ENCODE assay signal across 8 cellular contexts in genomic region chr11:8870461-8871282, GRCh38. TPM values are rescaled to one million over a fixed set of nuclear protein-coding genes. Genes with fewer than 3 reads are reported as not detected.
DNase-seq lines count a peak whose midpoint lies in the region; ATAC-seq and TF ChIP-seq lines count a peak whose summit lies in the region.

No MANE protein-coding gene starts in this region.

- peak overlapping the region; percentile 91 for H3K9ac ChIP-seq in SK-N-SH
- H3K9ac ChIP-seq in liver (ENCODE audit: low read depth in 1 of 2, low read length in 2 of 2): no peak overlapping the region

- WGBS in SK-N-SH (ENCODE audit: low lambda C conversion rate): 0% methylated on average over 13 of the region's 93 CpGs
- 1% methylated on average over 93 of the region's 93 CpGs for WGBS in ectodermal cell, 2 experiments
- 1% methylated on average over 93 of the region's 93 CpGs for WGBS in liver

- H3K4me2 ChIP-seq in SK-N-SH: peak overlapping the region; percentile 75

- no peak for TF ChIP-seq CTCF in SK-N-SH (IDR thresholded peaks at IDR 0.05)
- no peak for TF ChIP-seq CTCF in liver (IDR thresholded peaks at IDR 0.05; ENCODE audit: low read depth, low read length, missing input control)

- H3K27ac ChIP-seq in SK-N-SH (ENCODE audit: low read depth in 2 of 2, low read length in 1 of 2) (peak overlapping the region; percentile 94 to 97), ectodermal cell (ENCODE audit: insufficient read depth, low read depth, low read length, poor library complexity, severe bottlenecking) (peak overlapping the region; percentile 89), liver (ENCODE audit: low read depth in 1 of 2, low read length in 2 of 2) (peak overlapping the region in 1 of 2 donors; percentile 51)

- peaks cover 7 to 26% of the 10 kb centered on the region in 2 experiments; a peak in 3 of 4 replicates for H3K4me1 ChIP-seq in SK-N-SH (ENCODE audit: control insufficient read depth in 1 of 2, insufficient read depth in 2 of 2, low read depth in 1 of 2, low read length in 1 of 2)
- peaks cover 25% of the 10 kb centered on the region for H3K4me1 ChIP-seq in ectodermal cell (ENCODE audit: control insufficient read depth, insufficient read depth, low read length)
- H3K4me1 ChIP-seq in liver (ENCODE audit: control insufficient read depth in 4 of 4, insufficient read depth in 4 of 4, low read length in 3 of 4): peaks cover 0 to 9% (median 7%) of the 10 kb centered on the region in 4 donors

- no peaks in the 10 kb centered on the region for H3K9me3 ChIP-seq in SK-N-SH
- no peaks in the 10 kb centered on the region for H3K9me3 ChIP-seq in ectodermal cell (ENCODE audit: control insufficient read depth, low read length)
- no peaks in the 10 kb centered on the region for H3K9me3 ChIP-seq in liver (ENCODE audit: control insufficient read depth in 4 of 4, low read length in 3 of 4)

- peak; percentile 88 for DNase-seq in D341Med (ENCODE audit: low spot score)
- DNase-seq in HT-29 (ENCODE audit: low spot score): peak; percentile 45
- DNase-seq in SK-N-SH: peak; percentile 91
- DNase-seq in central memory CD4-positive, alpha-beta T cell: no peak

- peak; percentile 41 for TF ChIP-seq RAD21 in SK-N-SH (IDR thresholded peaks at IDR 0.05; ENCODE audit: low read length)
- no peak for TF ChIP-seq RAD21 in liver (IDR thresholded peaks at IDR 0.05)

- H3K27me3 Mint-ChIP-seq in stimulated activated naive CD8-positive, alpha-beta T cell treated with anti-CD3 and anti-CD28 coated beads, Interleukin-15, Interleukin-2, amounts not matched to agents 100 ng/mL and 50 ng/mL, for 24 hours: peaks cover 60% of the 10 kb centered on the region

- no peak for TF ChIP-seq EP300 in SK-N-SH (IDR thresholded peaks at IDR 0.05; ENCODE audit: borderline replicate concordance in 1 of 2, low read depth in 1 of 2, low read length in 1 of 2)

- CTCF ChIA-PET in SK-N-SH (lab: Yijun Ruan, JAX): interaction anchor here (0.6 to 1.6 kb wide), 10 partner anchors 27 to 607 kb away, joined by 3 to 5 read pairs (median 3); partner anchors contain the start of gene LMO1

- H3K9me3 Mint-ChIP-seq in stimulated activated naive CD8-positive, alpha-beta T cell treated with anti-CD3 and anti-CD28 coated beads, Interleukin-15, Interleukin-2, amounts not matched to agents 100 ng/mL and 50 ng/mL, for 24 hours: no peaks in the 10 kb centered on the region

- H3K27me3 ChIP-seq in SK-N-SH (ENCODE audit: insufficient read depth) (no peaks in the 10 kb centered on the region), ectodermal cell (ENCODE audit: control insufficient read depth, insufficient read depth, low read length, poor library complexity, severe bottlenecking) (no peaks in the 10 kb centered on the region), liver (ENCODE audit: control insufficient read depth in 4 of 4, insufficient read depth in 4 of 4, low read length in 3 of 4) (no peaks in the 10 kb centered on the region)

- POLR2A ChIA-PET in SK-N-SH (lab: Yijun Ruan, JAX): interaction anchor here (0.7 to 2.6 kb wide), 10 partner anchors 8 to 516 kb away, joined by 3 to 28 read pairs (median 4); partner anchors contain the start of genes AKIP1, RPL27A and TRIM66

- H3K4me3 Mint-ChIP-seq in stimulated activated naive CD8-positive, alpha-beta T cell treated with anti-CD3 and anti-CD28 coated beads, Interleukin-15, Interleukin-2, amounts not matched to agents 100 ng/mL and 50 ng/mL, for 24 hours: peak overlapping the region; percentile 69

- no peak overlapping the region for H3K27ac Mint-ChIP-seq in stimulated activated naive CD8-positive, alpha-beta T cell treated with anti-CD3 and anti-CD28 coated beads, Interleukin-15, Interleukin-2, amounts not matched to agents 100 ng/mL and 50 ng/mL, for 24 hours

- no peaks in the 10 kb centered on the region for H3K36me3 Mint-ChIP-seq in stimulated activated naive CD8-positive, alpha-beta T cell treated with anti-CD3 and anti-CD28 coated beads, Interleukin-15, Interleukin-2, amounts not matched to agents 100 ng/mL and 50 ng/mL, for 24 hours (ENCODE audit: low read depth)

- no peaks in the 10 kb centered on the region for H3K36me3 ChIP-seq in SK-N-SH (replicated peaks in 1 of 2; ENCODE audit: control insufficient read depth in 1 of 2, insufficient read depth in 2 of 2, low read length in 1 of 2)
- no peaks in the 10 kb centered on the region for H3K36me3 ChIP-seq in ectodermal cell (ENCODE audit: control insufficient read depth, insufficient read depth, low read length)
- H3K36me3 ChIP-seq in liver (ENCODE audit: control insufficient read depth in 4 of 4, insufficient read depth in 3 of 4, low read depth in 1 of 4, low read length in 3 of 4): no peaks in the 10 kb centered on the region

- H3K4me3 ChIP-seq in SK-N-SH (ENCODE audit: low read depth in 2 of 2, low read length in 1 of 2) (peak overlapping the region; percentile 73 to 85), ectodermal cell (ENCODE audit: insufficient read depth, low read depth, low read length) (peak overlapping the region; percentile 80), liver (ENCODE audit: low read depth in 1 of 3, low read length in 3 of 3) (peak overlapping the region; percentile 52 to 90 (median 80))

- ATAC-seq in GM18511 (IDR thresholded peaks at IDR 0.05; ENCODE audit: unreplicated experiment): no peak

- no peaks in the 10 kb centered on the region for H3K9me2 ChIP-seq in SK-N-SH

- H3K79me2 ChIP-seq in SK-N-SH (ENCODE audit: insufficient read depth): peaks cover 50% of the 10 kb centered on the region

- peaks cover 22% of the 10 kb centered on the region for H3F3A ChIP-seq in SK-N-SH (replicated peaks; ENCODE audit: insufficient read depth)

- H3K4me1 Mint-ChIP-seq in stimulated activated naive CD8-positive, alpha-beta T cell treated with anti-CD3 and anti-CD28 coated beads, Interleukin-15, Interleukin-2, amounts not matched to agents 100 ng/mL and 50 ng/mL, for 24 hours (ENCODE audit: low read depth): peaks cover 16% of the 10 kb centered on the region

- H2AFZ ChIP-seq in SK-N-SH (ENCODE audit: low read depth): peak overlapping the region; percentile 94

- H4K20me1 ChIP-seq in SK-N-SH (ENCODE audit: insufficient read depth): peaks cover 20% of the 10 kb centered on the region

TF ChIP-seq in SK-N-SH, 30 proteins besides CTCF, POLR2A, EP300 and RAD21:
- no peak; the same call in 1 of the 2 replicates for TF ChIP-seq GABPA (IDR thresholded peaks at IDR 0.05; ENCODE audit: low read depth)
- no peak for TF ChIP-seq RXRA (IDR thresholded peaks at IDR 0.05; ENCODE audit: borderline replicate concordance, low read depth)
- no peak for TF ChIP-seq FOSL2 (IDR thresholded peaks at IDR 0.05; ENCODE audit: borderline replicate concordance, low read depth)
- no peak for TF ChIP-seq NFIC (IDR thresholded peaks at IDR 0.05; ENCODE audit: borderline replicate concordance)
- TF ChIP-seq ELF1 (IDR thresholded peaks at IDR 0.05): no peak
- peak; percentile 48 for TF ChIP-seq MXI1 (IDR thresholded peaks at IDR 0.05; ENCODE audit: low read depth, low read length)
- TF ChIP-seq TAF1 (IDR thresholded peaks at IDR 0.05; ENCODE audit: borderline replicate concordance, low read depth, low read length): no peak; the same call in 1 of the 2 replicates
- peak; percentile 20 for TF ChIP-seq CHD2 (IDR thresholded peaks at IDR 0.05; ENCODE audit: low read length, partially characterized antibody)
- no peak for TF ChIP-seq MEF2A (IDR thresholded peaks at IDR 0.05; ENCODE audit: borderline replicate concordance, low read depth)
- no peak for TF ChIP-seq FOXM1 (IDR thresholded peaks at IDR 0.05; ENCODE audit: low read depth)
- TF ChIP-seq YY1 (IDR thresholded peaks at IDR 0.05; ENCODE audit: low read depth): no peak
- no peak for TF ChIP-seq TEAD4 (IDR thresholded peaks at IDR 0.05; ENCODE audit: borderline replicate concordance, insufficient read depth)
- TF ChIP-seq TCF12 (IDR thresholded peaks at IDR 0.05): no peak
TF ChIP-seq in SK-N-SH: peak in this region for 2.

TF ChIP-seq in liver, 16 proteins besides CTCF, POLR2A, EP300 and RAD21 (continues in another document):
- TF ChIP-seq JUND (IDR thresholded peaks at IDR 0.05) (no peak), YY1 (IDR thresholded peaks at IDR 0.05) (no peak), GABPA (IDR thresholded peaks at IDR 0.05 in 1 of 2, conservative IDR thresholded peaks at IDR 0.05 in 1 of 2) (no peak), NR2F2 (IDR thresholded peaks at IDR 0.05) (no peak)
- TF ChIP-seq, protein P1, sequence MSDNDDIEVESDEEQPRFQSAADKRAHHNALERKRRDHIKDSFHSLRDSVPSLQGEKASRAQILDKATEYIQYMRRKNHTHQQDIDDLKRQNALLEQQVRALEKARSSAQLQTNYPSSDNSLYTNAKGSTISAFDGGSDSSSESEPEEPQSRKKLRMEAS (IDR thresholded peaks at IDR 0.05): no peak
- TF ChIP-seq, protein P2, sequence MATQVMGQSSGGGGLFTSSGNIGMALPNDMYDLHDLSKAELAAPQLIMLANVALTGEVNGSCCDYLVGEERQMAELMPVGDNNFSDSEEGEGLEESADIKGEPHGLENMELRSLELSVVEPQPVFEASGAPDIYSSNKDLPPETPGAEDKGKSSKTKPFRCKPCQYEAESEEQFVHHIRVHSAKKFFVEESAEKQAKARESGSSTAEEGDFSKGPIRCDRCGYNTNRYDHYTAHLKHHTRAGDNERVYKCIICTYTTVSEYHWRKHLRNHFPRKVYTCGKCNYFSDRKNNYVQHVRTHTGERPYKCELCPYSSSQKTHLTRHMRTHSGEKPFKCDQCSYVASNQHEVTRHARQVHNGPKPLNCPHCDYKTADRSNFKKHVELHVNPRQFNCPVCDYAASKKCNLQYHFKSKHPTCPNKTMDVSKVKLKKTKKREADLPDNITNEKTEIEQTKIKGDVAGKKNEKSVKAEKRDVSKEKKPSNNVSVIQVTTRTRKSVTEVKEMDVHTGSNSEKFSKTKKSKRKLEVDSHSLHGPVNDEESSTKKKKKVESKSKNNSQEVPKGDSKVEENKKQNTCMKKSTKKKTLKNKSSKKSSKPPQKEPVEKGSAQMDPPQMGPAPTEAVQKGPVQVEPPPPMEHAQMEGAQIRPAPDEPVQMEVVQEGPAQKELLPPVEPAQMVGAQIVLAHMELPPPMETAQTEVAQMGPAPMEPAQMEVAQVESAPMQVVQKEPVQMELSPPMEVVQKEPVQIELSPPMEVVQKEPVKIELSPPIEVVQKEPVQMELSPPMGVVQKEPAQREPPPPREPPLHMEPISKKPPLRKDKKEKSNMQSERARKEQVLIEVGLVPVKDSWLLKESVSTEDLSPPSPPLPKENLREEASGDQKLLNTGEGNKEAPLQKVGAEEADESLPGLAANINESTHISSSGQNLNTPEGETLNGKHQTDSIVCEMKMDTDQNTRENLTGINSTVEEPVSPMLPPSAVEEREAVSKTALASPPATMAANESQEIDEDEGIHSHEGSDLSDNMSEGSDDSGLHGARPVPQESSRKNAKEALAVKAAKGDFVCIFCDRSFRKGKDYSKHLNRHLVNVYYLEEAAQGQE (IDR thresholded peaks at IDR 0.05): no peak

RNA-seq across cellular contexts. Expression of gene AKIP1, which starts 40.3 kb away (rescaled TPM):
- 19.3 and 26.3 TPM in 2 replicates for total RNA-seq in HT-29 (2014; rRNA removed; shearing (Covaris generic))
- polyA plus RNA-seq in SK-N-SH (2012; rRNA removed) (47.9 and 55.3 TPM in 2 replicates), liver (10 to 100 TPM in 1 of 2 donors, 1 to 10 TPM in 1; 9.7 to 12.3 TPM)
- 53.6 and 56.8 TPM in 2 replicates for polyA plus RNA-seq in SK-N-SH (2012; cell fraction: cytosol; rRNA removed)
- 24.1 and 28.4 TPM in 2 replicates for polyA plus RNA-seq in SK-N-SH (2012; cell fraction: nucleus; rRNA removed)
- polyA plus RNA-seq in ectodermal cell (2013, experiment 1 of 4): 46.1 TPM
- 39.2 TPM for polyA plus RNA-seq in ectodermal cell (2013, experiment 2 of 4)
- 35.4 TPM for polyA plus RNA-seq in ectodermal cell (2013, experiment 3 of 4)
- 39.4 TPM for polyA plus RNA-seq in ectodermal cell (2013, experiment 4 of 4)
- total RNA-seq in liver: 10 to 100 TPM in 1 of 2 donors, 1 to 10 TPM in 1; 9.3 to 10.1 TPM
